In genomic region chr1:234018816-234019215, GRCh38 we compare ENCODE assay signal across 22 cellular contexts.
A peak's percentile ranks its signal among the peaks of the same experiment; 100 is the strongest.
DNase-seq lines count a peak whose midpoint lies in the region; FAIRE-seq and TF ChIP-seq lines count a peak whose summit lies in the region.
"Had no signal": no experiment of that assay in that cellular context is flagged by ENCODE, and none has a peak within 500 bp of the region (broad histone marks: within the 10 kb centered on the region; RNA-seq: fewer than 3 reads in every experiment).

No MANE protein-coding gene starts in this region.

- no peak for TF ChIP-seq CTCF in mammary epithelial cell (conservative IDR thresholded peaks at IDR 0.05 in 1 of 2, IDR thresholded peaks at IDR 0.05 in 1 of 2; ENCODE audit: extremely low read depth in 1 of 2, insufficient read depth in 1 of 2, low read depth in 1 of 2, low read length in 2 of 2)
- TF ChIP-seq CTCF in MCF 10A (IDR thresholded peaks at IDR 0.05; ENCODE audit: unreplicated experiment): no peak
- TF ChIP-seq CTCF in keratinocyte (optimal IDR thresholded peaks at IDR 0.05 in 1 of 3, IDR thresholded peaks at IDR 0.05 in 1 of 3, conservative IDR thresholded peaks at IDR 0.05 in 1 of 3; ENCODE audit: extremely low read depth in 1 of 3, insufficient read depth in 2 of 3, low read length in 3 of 3): no peak

- CTCF ChIA-PET in mammary epithelial cell (lab: Charles Lee; ENCODE audit: low non-redundant PET) (no interaction called here), MCF 10A (lab: Yijun Ruan, JAX) (interaction anchor here (0.6 to 1.0 kb wide), 2 partner anchors 42 to 277 kb away, joined by 4 to 5 read pairs; no protein-coding TSS in a partner anchor)

- in situ Hi-C loops in mammary epithelial cell (cut with MboI; ENCODE audit: low sequenced_read_pairs in 2 of 2): no loop called here

- no peaks in the 10 kb centered on the region for H3K9me3 ChIP-seq in mammary epithelial cell (replicated peaks; ENCODE audit: insufficient read depth, low read length)
- H3K9me3 ChIP-seq in keratinocyte (ENCODE audit: control insufficient read depth, low read depth, low read length): no peaks in the 10 kb centered on the region
- H3K9me3 ChIP-seq: BLaER1, Caco-2 had no signal

- no TSS peak for BruUV-seq in mammary epithelial cell (replicated peaks; lab: Mats Ljungman, UMichigan)
- BruUV-seq in MCF 10A (replicated peaks; lab: Mats Ljungman, UMichigan): no TSS peak

- H3K27me3 ChIP-seq in mammary epithelial cell (ENCODE audit: insufficient read depth, low read length) (no peaks in the 10 kb centered on the region), keratinocyte (ENCODE audit: control insufficient read depth, extremely low read depth, insufficient read depth, low read length) (no peaks in the 10 kb centered on the region)
- H3K27me3 ChIP-seq: BLaER1 had no signal

- H3K36me3 ChIP-seq in mammary epithelial cell (ENCODE audit: insufficient read depth, low read length): no peaks in the 10 kb centered on the region
- H3K36me3 ChIP-seq in keratinocyte (ENCODE audit: control insufficient read depth in 2 of 2, extremely low read depth in 1 of 2, insufficient read depth in 2 of 2, low read length in 2 of 2): no peaks in the 10 kb centered on the region
- H3K36me3 ChIP-seq: BLaER1 had no signal

- no peaks in the 10 kb centered on the region for H3K4me1 Mint-ChIP-seq in MCF 10A (ENCODE audit: insufficient read depth, unreplicated experiment)
- H3K4me1 Mint-ChIP-seq: B cell; CD4-positive, CD25-positive, alpha-beta regulatory T cell had no signal

- peak overlapping the region; percentile 28 for H2AFZ ChIP-seq in mammary epithelial cell (ENCODE audit: low read depth, low read length)
- peak overlapping the region; percentile 71 for H2AFZ ChIP-seq in keratinocyte (ENCODE audit: control insufficient read depth, low read length)

- peak; percentile 74 for DNase-seq in mammary epithelial cell
- no peak for DNase-seq in MCF 10A (ENCODE audit: unreplicated experiment)
- no peak for DNase-seq in epithelial cell of prostate (ENCODE audit: low read depth, low spot score)
- DNase-seq in keratinocyte (ENCODE audit: low read depth, low spot score): peak; percentile 40
- no peak for DNase-seq in KG1 (lab: John Stamatoyannopoulos, UW)
- no peak for DNase-seq in GF-D8 (lab: John Stamatoyannopoulos, UW)
- DNase-seq: Caco-2; CD4-positive, CD25-positive, alpha-beta regulatory T cell; CD8-positive, alpha-beta T cell; DMS153; DND-41; GOT3; H7; HCEC 1CT had no signal

- H3K4me2 ChIP-seq in mammary epithelial cell (ENCODE audit: insufficient read depth, low read depth, low read length) (peak overlapping the region; percentile 19), keratinocyte (ENCODE audit: control insufficient read depth, extremely low read depth, insufficient read depth, low read depth, low read length) (peak overlapping the region; percentile 63)
- H3K4me2 ChIP-seq: BLaER1 had no signal

- no peaks in the 10 kb centered on the region for H3K27me3 Mint-ChIP-seq in MCF 10A (ENCODE audit: insufficient read depth, unreplicated experiment)

- H3K4me1 ChIP-seq in mammary epithelial cell (ENCODE audit: insufficient read depth, low read length) (peaks cover 9% of the 10 kb centered on the region), keratinocyte (ENCODE audit: control insufficient read depth, extremely low read depth, insufficient read depth, low read length) (peaks cover 15% of the 10 kb centered on the region)
- H3K4me1 ChIP-seq: BLaER1, Caco-2 had no signal

- H3K79me2 ChIP-seq in mammary epithelial cell (ENCODE audit: insufficient read depth, low read length) (peaks cover 30% of the 10 kb centered on the region), keratinocyte (ENCODE audit: control insufficient read depth, insufficient read depth, low read length) (peaks cover 7% of the 10 kb centered on the region)

- intact Hi-C loops in mammary epithelial cell (cut with micrococcal nuclease) (no loop called here), MCF 10A (cut with micrococcal nuclease) (no loop called here)

- H3K9me1 ChIP-seq in keratinocyte (ENCODE audit: control insufficient read depth, extremely low read depth, insufficient read depth, low read length): no peaks in the 10 kb centered on the region

- no peak overlapping the region for H3K9ac ChIP-seq in mammary epithelial cell (ENCODE audit: insufficient read depth, low read length)
- no peak overlapping the region for H3K9ac ChIP-seq in keratinocyte (ENCODE audit: control insufficient read depth, extremely low read depth, insufficient read depth, low read length)
- H3K9ac ChIP-seq: BLaER1 had no signal

- no peaks in the 10 kb centered on the region for H4K20me1 ChIP-seq in mammary epithelial cell (ENCODE audit: insufficient read depth, low read length)
- no peaks in the 10 kb centered on the region for H4K20me1 ChIP-seq in keratinocyte (ENCODE audit: control insufficient read depth, extremely low read depth, insufficient read depth, low read length)
- H4K20me1 ChIP-seq: BLaER1 had no signal

- H3K27ac Mint-ChIP-seq in MCF 10A (ENCODE audit: low read depth, unreplicated experiment): no peak overlapping the region
- H3K27ac Mint-ChIP-seq: B cell; CD4-positive, CD25-positive, alpha-beta regulatory T cell; CD8-positive, alpha-beta T cell had no signal

- no peak overlapping the region for H3K4me3 Mint-ChIP-seq in MCF 10A (ENCODE audit: unreplicated experiment)
- H3K4me3 Mint-ChIP-seq: B cell; CD4-positive, CD25-positive, alpha-beta regulatory T cell; CD8-positive, alpha-beta T cell had no signal

- H3K27ac ChIP-seq in mammary epithelial cell (ENCODE audit: insufficient read depth, low read depth, low read length) (no peak overlapping the region), epithelial cell of prostate (peak overlapping the region; percentile 7), keratinocyte (ENCODE audit: control insufficient read depth, insufficient read depth, low read length) (peak overlapping the region; percentile 37)
- H3K27ac ChIP-seq: 22Rv1, BLaER1, C4-2B had no signal

- no peaks in the 10 kb centered on the region for H3K36me3 Mint-ChIP-seq in MCF 10A (ENCODE audit: insufficient read depth, unreplicated experiment)
- H3K36me3 Mint-ChIP-seq: CD4-positive, CD25-positive, alpha-beta regulatory T cell; CD8-positive, alpha-beta T cell had no signal

- H3K9me3 Mint-ChIP-seq in MCF 10A (ENCODE audit: unreplicated experiment): peaks cover 12% of the 10 kb centered on the region

- POLR2A ChIA-PET in MCF 10A (lab: Yijun Ruan, JAX): interaction anchor here (0.8 to 1.2 kb wide), 2 partner anchors 18 to 329 kb away, joined by 3 read pairs; no protein-coding TSS in a partner anchor

- H3K4me3 ChIP-seq in mammary epithelial cell (replicated peaks in 1 of 3; ENCODE audit: insufficient read depth in 1 of 3, low read depth in 2 of 3, low read length in 3 of 3) (no peak overlapping the region), keratinocyte (ENCODE audit: control insufficient read depth in 2 of 3, extremely low read depth in 1 of 3, insufficient read depth in 2 of 3, low read depth in 1 of 3, low read length in 3 of 3) (peak overlapping the region in 1 of 3 experiments; percentile 16)
- H3K4me3 ChIP-seq: BLaER1 had no signal

- 31% methylated on average over 4 of the region's 4 CpGs for WGBS in mammary epithelial cell (ENCODE audit: low coverage, missing lambda C conversion rate)

- dilution Hi-C loops in mammary epithelial cell (cut with HindIII; ENCODE audit: low sequenced_read_pairs) (no loop called here), keratinocyte (cut with MboI; ENCODE audit: extremely low pct_ligation_motif_present, low sequenced_read_pairs) (no loop called here)

- FAIRE-seq in keratinocyte (lab: Jason Lieb, UNC): peak; percentile 92
- FAIRE-seq: A204.1, G401.6, GM12891, GM18507 had no signal

Comparison
In these comparisons a context has a peak if more than half of its experiments do, and no peak if none do; other contexts are left out.
1. DNase-seq: peak in mammary epithelial cell (single experiment) and keratinocyte (single experiment); none in MCF 10A (single experiment), epithelial cell of prostate (single experiment), KG1 (single experiment) and GF-D8 (single experiment).